Comparison of ENCODE assay signal across 14 cellular contexts in genomic region chr10:103578782-103579382, GRCh38.
DNase-seq lines count a peak whose midpoint lies in the region; ATAC-seq, FAIRE-seq and TF ChIP-seq lines count a peak whose summit lies in the region.
"Had no signal": no experiment of that assay in that cellular context is flagged by ENCODE, and none has a peak within 500 bp of the region (broad histone marks: within the 10 kb centered on the region; RNA-seq: fewer than 3 reads in every experiment).

No MANE protein-coding gene starts in this region.

- POLR2A ChIA-PET in H1 (lab: Charles Lee; ENCODE audit: partially characterized antibody), result no interaction called here

- H3K23ac ChIP-seq in H1 (ENCODE audit: insufficient read length), result no peak overlapping the region

- H4K20me1 ChIP-seq in H1 (replicated peaks in 1 of 2; ENCODE audit: control insufficient read depth in 1 of 2, insufficient read depth in 2 of 2, low read length in 2 of 2), result no peaks in the 10 kb centered on the region

- DNase-seq in NCI-H146 (lab: John Stamatoyannopoulos, UW) (peak; percentile 22), NCI-H146 treated with DMSO at 0.1 percent for 48 hours (lab: John Stamatoyannopoulos, UW; ENCODE audit: unreplicated experiment) (no peak), H1 (ENCODE audit: low read depth in 1 of 2, low spot score in 2 of 2) (no peak), stomach (peak; percentile 69), HTR-8/SVneo (ENCODE audit: insufficient read length, low spot score) (no peak), DMS 273 treated with DMSO at 0.1 percent for 48 hours (lab: John Stamatoyannopoulos, UW) (no peak), NCI-H345 (lab: John Stamatoyannopoulos, UW) (no peak)
- DNase-seq: 8988T, DMS79 treated with DMSO at 0.1 percent for 48 hours, erythroblast, NCI-H2081 treated with DMSO at 0.1 percent for 48 hours had no signal

- H3K36me3 ChIP-seq in H1 (ENCODE audit: control insufficient read depth in 2 of 4, insufficient read depth in 4 of 4, low read length in 3 of 4) (no peaks in the 10 kb centered on the region), stomach (no peaks in the 10 kb centered on the region)
- H3K36me3 ChIP-seq: thoracic aorta had no signal

- no peak overlapping the region for H3K4ac ChIP-seq in H1 (replicated peaks; ENCODE audit: insufficient read length, low read depth, low read length)

- H2BK15ac ChIP-seq in H1 (ENCODE audit: low read length), result no peak overlapping the region

- intact Hi-C loops in stomach (cut with DNase I; ENCODE audit: low total_unique reads), result no loop called here

- no peak overlapping the region for H2AFZ ChIP-seq in H1 (ENCODE audit: low read length)

- no peak overlapping the region for H4K5ac ChIP-seq in H1 (ENCODE audit: insufficient read length, low read depth, low read length)

- ATAC-seq in HG03175 (IDR thresholded peaks at IDR 0.05; ENCODE audit: unreplicated experiment), result peak; percentile 75

- TF ChIP-seq RAD21 in H1 (IDR thresholded peaks at IDR 0.05 in 1 of 2, conservative IDR thresholded peaks at IDR 0.05 in 1 of 2; ENCODE audit: low read depth in 2 of 2, low read length in 2 of 2), result no peak

- H3K4me3 ChIP-seq in H1 (ENCODE audit: extremely low read depth in 1 of 4, insufficient read depth in 2 of 4, low read depth in 3 of 4, low read length in 4 of 4), result no peak overlapping the region
- no peak overlapping the region for H3K4me3 ChIP-seq in stomach
- H3K4me3 ChIP-seq: thoracic aorta had no signal

- peak overlapping the region; percentile 47; the same call in 1 of the 2 replicates for H4K8ac ChIP-seq in H1 (ENCODE audit: extremely low read depth, insufficient read depth, low read length)

- H3K14ac ChIP-seq in H1 (ENCODE audit: insufficient read length), result no peak overlapping the region

- peaks cover 1% of the 10 kb centered on the region; the same call in 1 of the 2 replicates for H3K23me2 ChIP-seq in H1 (ENCODE audit: low read depth, low read length)

- H4K91ac ChIP-seq in H1 (replicated peaks; ENCODE audit: insufficient read length, low read length), result no peak overlapping the region

- no peak overlapping the region for H2BK20ac ChIP-seq in H1 (ENCODE audit: low read length)

- H2BK12ac ChIP-seq in H1 (ENCODE audit: low read depth, low read length), result 0 out of 2 replicates have a peak overlapping the region, but pooled peaks have one; percentile 27

- TF ChIP-seq EP300 in H1 (IDR thresholded peaks at IDR 0.05; ENCODE audit: borderline replicate concordance in 1 of 2, low read depth in 2 of 2, low read length in 2 of 2) (no peak), stomach (IDR thresholded peaks at IDR 0.05) (no peak)

- H2BK120ac ChIP-seq in H1 (replicated peaks; ENCODE audit: low read depth, low read length), result no peak overlapping the region

- no peak overlapping the region for H2AK5ac ChIP-seq in H1 (ENCODE audit: low read depth, low read length)

- no peak overlapping the region for H2BK5ac ChIP-seq in H1 (ENCODE audit: low read depth, low read length)

- no peak overlapping the region for H3K4me2 ChIP-seq in H1 (ENCODE audit: insufficient read depth in 1 of 2, low read depth in 2 of 2, low read length in 2 of 2)

- H3K9ac ChIP-seq in H1 (replicated peaks in 1 of 4; ENCODE audit: extremely low read depth in 1 of 4, low read depth in 3 of 4, low read length in 3 of 4), result no peak overlapping the region

- H3K4me1 ChIP-seq in H1 (replicated peaks in 1 of 4; ENCODE audit: control insufficient read depth in 3 of 4, insufficient read depth in 4 of 4, low read length in 3 of 4) (no peaks in the 10 kb centered on the region; a peak in 1 of 7 replicates), stomach (peaks cover 8 to 23% (median 20%) of the 10 kb centered on the region in 4 donors)

- no peak overlapping the region for H3K27ac ChIP-seq in H1 (ENCODE audit: low read depth, low read length)
- H3K27ac ChIP-seq in stomach, result peak overlapping the region in 1 of 5 donors; percentile 27
- H3K27ac ChIP-seq: thoracic aorta had no signal

- no peak for FAIRE-seq in H1 (lab: Jason Lieb, UNC)
- no peak for FAIRE-seq in HTR-8/SVneo (lab: Jason Lieb, UNC)
- FAIRE-seq: RCC 7860 had no signal

- no peak for TF ChIP-seq POLR2A in H1 (IDR thresholded peaks at IDR 0.05; ENCODE audit: control extremely low read depth in 1 of 2, low read depth in 2 of 2, low read length in 2 of 2)
- TF ChIP-seq POLR2A in stomach (IDR thresholded peaks at IDR 0.05), result no peak

- no peaks in the 10 kb centered on the region for H3K9me3 ChIP-seq in H1 (ENCODE audit: insufficient read depth in 2 of 2, low read depth in 1 of 2, low read length in 1 of 2)
- H3K9me3 ChIP-seq in stomach, result no peaks in the 10 kb centered on the region
- H3K9me3 ChIP-seq: thoracic aorta had no signal

- no peak overlapping the region for H3K18ac ChIP-seq in H1 (ENCODE audit: extremely low read depth, low read length)

- CTCF ChIA-PET in H1 (lab: Charles Lee; ENCODE audit: partially characterized antibody), result interaction anchor here (3.3 to 12.0 kb wide), 3 partner anchors 13 to 19 kb away, joined by 16 to 134 read pairs (median 121); no protein-coding TSS in a partner anchor

- no peak for TF ChIP-seq CTCF in H1 (IDR thresholded peaks at IDR 0.05; ENCODE audit: control extremely low read depth in 1 of 3, insufficient read depth in 1 of 3, low read depth in 1 of 3, low read length in 3 of 3)
- TF ChIP-seq CTCF in stomach (IDR thresholded peaks at IDR 0.05), result no peak

- 83% methylated on average over 15 of the region's 15 CpGs; no CpG with 5 or more reads in 1 of the 2 experiments for WGBS in H1 (ENCODE audit: extremely low coverage in 1 of 2, insufficient coverage in 1 of 2, insufficient read length in 1 of 2, insufficient replicate concordance in 2 of 2, low coverage in 1 of 2, low lambda C conversion rate in 2 of 2, missing lambda C conversion rate in 1 of 2), 2 experiments
- WGBS in stomach, 5 donors, result 22 to 64% (median 55%) methylated on average over 10 to 15 of the region's 15 CpGs

- no peaks in the 10 kb centered on the region; a peak in 1 of 7 replicates for H3K27me3 ChIP-seq in H1 (replicated peaks in 1 of 4; ENCODE audit: control insufficient read depth in 3 of 4, extremely low read depth in 1 of 4, insufficient read depth in 3 of 4, low read length in 3 of 4)
- peaks cover 0 to 6% (median under 1%) of the 10 kb centered on the region in 3 donors for H3K27me3 ChIP-seq in stomach

- H3K56ac ChIP-seq in H1 (replicated peaks; ENCODE audit: insufficient read length, low read depth, low read length), result no peak overlapping the region

- no peaks in the 10 kb centered on the region for H3K79me2 ChIP-seq in H1 (ENCODE audit: control insufficient read depth in 1 of 2, insufficient read depth in 2 of 2, low read length in 2 of 2)

- H3K79me1 ChIP-seq in H1 (ENCODE audit: low read depth, low read length), result no peaks in the 10 kb centered on the region

TF ChIP-seq in H1, 55 proteins besides CTCF, POLR2A, EP300 and RAD21:
- TF ChIP-seq SIN3A (conservative IDR thresholded peaks at IDR 0.05 in 1 of 2, IDR thresholded peaks at IDR 0.05 in 1 of 2; ENCODE audit: low read depth in 1 of 2, low read length in 2 of 2) (no peak), NANOG (IDR thresholded peaks at IDR 0.05; ENCODE audit: insufficient read depth, low read depth, low read length, poor library complexity, severe bottlenecking) (no peak), RXRA (IDR thresholded peaks at IDR 0.05; ENCODE audit: insufficient read depth, low read depth, low read length) (no peak), CTBP2 (IDR thresholded peaks at IDR 0.05; ENCODE audit: borderline replicate concordance, insufficient read depth, insufficient read length, low read length) (no peak), SP4 (IDR thresholded peaks at IDR 0.05; ENCODE audit: low read length) (no peak), TAF1 (IDR thresholded peaks at IDR 0.05; ENCODE audit: low read depth, low read length) (no peak), BACH1 (IDR thresholded peaks at IDR 0.05; ENCODE audit: low read length) (no peak), TEAD4 (IDR thresholded peaks at IDR 0.05; ENCODE audit: low read depth, low read length) (no peak), CREB1 (IDR thresholded peaks at IDR 0.05) (no peak), ASH2L (IDR thresholded peaks at IDR 0.05; ENCODE audit: low read length) (no peak), GABPA (IDR thresholded peaks at IDR 0.05; ENCODE audit: borderline replicate concordance, insufficient read depth, low read length) (no peak), NRF1 (IDR thresholded peaks at IDR 0.05; ENCODE audit: low read depth, low read length) (no peak), ZNF274 (IDR thresholded peaks at IDR 0.05; ENCODE audit: borderline replicate concordance, extremely low read depth, low read length) (no peak)
TF ChIP-seq in H1: peak in this region for 0.

Comparison
In these comparisons a context has a peak if more than half of its experiments do, and no peak if none do; other contexts are left out.
1. DNase-seq: peak in NCI-H146 (single experiment) and stomach (single experiment); none in NCI-H146 treated with DMSO at 0.1 percent for 48 hours (single experiment), H1 (0 of 2), HTR-8/SVneo (single experiment), DMS 273 treated with DMSO at 0.1 percent for 48 hours (single experiment) and NCI-H345 (single experiment).